8 cellular contexts compared by ENCODE assay signal in genomic region chr3:192915306-192915705, GRCh38. TPM values are rescaled to one million over a fixed set of nuclear protein-coding genes. Genes with fewer than 3 reads are reported as not detected.
DNase-seq lines count a peak whose midpoint lies in the region; ATAC-seq and TF ChIP-seq lines count a peak whose summit lies in the region.

No MANE protein-coding gene starts in this region.

- H3K36me3 ChIP-seq in liver (ENCODE audit: control insufficient read depth in 4 of 4, insufficient read depth in 3 of 4, low read depth in 1 of 4, low read length in 3 of 4) (no peaks in the 10 kb centered on the region), prostate gland (no peaks in the 10 kb centered on the region)

- no peak overlapping the region for H3K9ac ChIP-seq in liver (ENCODE audit: low read depth in 1 of 2, low read length in 2 of 2)

- intact Hi-C loops in activated CD4-positive, alpha-beta memory T cell treated with anti-CD3 and anti-CD28 coated beads for 36 hours (cut with micrococcal nuclease), result loop anchor here (1.0 to 5.0 kb wide), 3 partner anchors 8 to 97 kb away; no protein-coding TSS in a partner anchor
- intact Hi-C loops in prostate gland (cut with DNase I), result loop anchor here (5.0 kb wide), 2 partner anchors 98 to 677 kb away; partner anchors contain the start of gene OPA1

- POLR2A ChIA-PET in activated CD4-positive, alpha-beta memory T cell treated with anti-CD3 and anti-CD28 coated beads for 36 hours (lab: Charles Lee), result interaction anchor here (1.0 to 1.3 kb wide), 3 partner anchors 8 to 29 kb away, joined by 4 read pairs; no protein-coding TSS in a partner anchor

- peak; percentile 33 for ATAC-seq in GM18858 (IDR thresholded peaks at IDR 0.05; ENCODE audit: unreplicated experiment)

- peaks cover 54% of the 10 kb centered on the region for H3K4me1 Mint-ChIP-seq in activated CD4-positive, alpha-beta memory T cell treated with anti-CD3 and anti-CD28 coated beads for 36 hours (ENCODE audit: low read depth)

- H3K27me3 Mint-ChIP-seq in activated CD4-positive, alpha-beta memory T cell treated with anti-CD3 and anti-CD28 coated beads for 36 hours, result peaks cover 45% of the 10 kb centered on the region

- H3K4me3 Mint-ChIP-seq in activated CD4-positive, alpha-beta memory T cell treated with anti-CD3 and anti-CD28 coated beads for 36 hours, result peak overlapping the region; percentile 66

- H3K4me3 ChIP-seq in liver (ENCODE audit: low read depth in 1 of 3, low read length in 3 of 3) (no peak overlapping the region), prostate gland (no peak overlapping the region)

- H3K36me3 Mint-ChIP-seq in activated CD4-positive, alpha-beta memory T cell treated with anti-CD3 and anti-CD28 coated beads for 36 hours, result peaks cover 5% of the 10 kb centered on the region

- H3K27me3 ChIP-seq in liver (ENCODE audit: control insufficient read depth in 4 of 4, insufficient read depth in 4 of 4, low read length in 3 of 4) (peaks cover 0 to 11% (median 6%) of the 10 kb centered on the region in 4 donors), prostate gland (replicated peaks; ENCODE audit: insufficient read depth) (no peaks in the 10 kb centered on the region)

- H3K9me3 ChIP-seq in liver (ENCODE audit: control insufficient read depth in 4 of 4, low read length in 3 of 4), result no peaks in the 10 kb centered on the region
- no peaks in the 10 kb centered on the region for H3K9me3 ChIP-seq in prostate gland

- TF ChIP-seq CTCF in liver (IDR thresholded peaks at IDR 0.05; ENCODE audit: low read depth, low read length, missing input control) (no peak), prostate gland (IDR thresholded peaks at IDR 0.05) (no peak)

- no peak for TF ChIP-seq POLR2A in prostate gland (IDR thresholded peaks at IDR 0.05)

- CTCF ChIA-PET in activated CD4-positive, alpha-beta memory T cell treated with anti-CD3 and anti-CD28 coated beads for 36 hours (lab: Charles Lee), result interaction anchor here (0.9 to 3.2 kb wide), 12 partner anchors 9 to 126 kb away, joined by 3 to 15 read pairs (median 4); no protein-coding TSS in a partner anchor

- peak; percentile 26 for DNase-seq in AG20443 (ENCODE audit: low spot score)
- peak; percentile 8 for DNase-seq in NAMALWA (ENCODE audit: low spot score)
- DNase-seq in activated CD4-positive, alpha-beta memory T cell treated with anti-CD3 and anti-CD28 coated beads for 36 hours, result no peak
- DNase-seq in prostate gland (ENCODE audit: low spot score), result no peak
- DNase-seq in 8988T, result no peak
- no peak for DNase-seq in ecto neural progenitor cell (ENCODE audit: low spot score)

- no peak overlapping the region for H3K27ac Mint-ChIP-seq in activated CD4-positive, alpha-beta memory T cell treated with anti-CD3 and anti-CD28 coated beads for 36 hours

- H3K27ac ChIP-seq in liver (ENCODE audit: low read depth in 1 of 2, low read length in 2 of 2) (no peak overlapping the region), prostate gland (no peak overlapping the region)

- 62% methylated on average over 3 of the region's 3 CpGs for WGBS in liver
- 65% methylated on average over 3 of the region's 3 CpGs for WGBS in prostate gland

- TF ChIP-seq RAD21 in liver (IDR thresholded peaks at IDR 0.05), result peak; percentile 18 to 20

- no peaks in the 10 kb centered on the region for H3K9me3 Mint-ChIP-seq in activated CD4-positive, alpha-beta memory T cell treated with anti-CD3 and anti-CD28 coated beads for 36 hours

- H3K4me1 ChIP-seq in liver (ENCODE audit: control insufficient read depth in 4 of 4, insufficient read depth in 4 of 4, low read length in 3 of 4) (peaks cover 2 to 20% (median 14%) of the 10 kb centered on the region in 4 donors), prostate gland (replicated peaks) (no peaks in the 10 kb centered on the region)

TF ChIP-seq in liver, 16 proteins besides CTCF, POLR2A, EP300 and RAD21:
- TF ChIP-seq REST (IDR thresholded peaks at IDR 0.05) (no peak), SP1 (IDR thresholded peaks at IDR 0.05) (no peak), HNF4G (IDR thresholded peaks at IDR 0.05) (no peak), FOXA1 (IDR thresholded peaks at IDR 0.05) (no peak), FOXA2 (IDR thresholded peaks at IDR 0.05) (no peak), EGR1 (IDR thresholded peaks at IDR 0.05; ENCODE audit: low read depth in 2 of 2) (no peak), RXRA (IDR thresholded peaks at IDR 0.05) (no peak), NR2F2 (IDR thresholded peaks at IDR 0.05) (no peak), HNF4A (conservative IDR thresholded peaks at IDR 0.05) (no peak), MAX (IDR thresholded peaks at IDR 0.05) (no peak), ATF3 (IDR thresholded peaks at IDR 0.05) (no peak), YY1 (IDR thresholded peaks at IDR 0.05) (no peak), JUND (IDR thresholded peaks at IDR 0.05) (no peak), GABPA (IDR thresholded peaks at IDR 0.05 in 1 of 2, conservative IDR thresholded peaks at IDR 0.05 in 1 of 2) (no peak), ZBTB33 (IDR thresholded peaks at IDR 0.05) (no peak), TAF1 (conservative IDR thresholded peaks at IDR 0.05) (no peak)

RNA-seq across cellular contexts. Expression of gene MB21D2, which starts 2.4 kb away (rescaled TPM):
- total RNA-seq in activated CD4-positive, alpha-beta memory T cell treated with anti-CD3 and anti-CD28 coated beads for 36 hours, result 1 to 10 TPM; 8.7 to 9.1 TPM
- 1 to 10 TPM in 1 of 2 donors, under 1 TPM in 1; 0.59 to 1.9 TPM for total RNA-seq in liver
- polyA plus RNA-seq in liver, result under 1 TPM; 0.13 to 0.33 TPM
- 10 to 100 TPM in 1 of 2 donors, 1 to 10 TPM in 1; 1.8 to 20.4 TPM for total RNA-seq in prostate gland

Comparison
In these comparisons a context has a peak if more than half of its experiments do, and no peak if none do; other contexts are left out.
1. DNase-seq: peak in AG20443 (single experiment) and NAMALWA (single experiment); none in activated CD4-positive, alpha-beta memory T cell treated with anti-CD3 and anti-CD28 coated beads for 36 hours (single experiment), prostate gland (single experiment), 8988T (single experiment) and ecto neural progenitor cell (single experiment).